In the genomic region with DNA sequence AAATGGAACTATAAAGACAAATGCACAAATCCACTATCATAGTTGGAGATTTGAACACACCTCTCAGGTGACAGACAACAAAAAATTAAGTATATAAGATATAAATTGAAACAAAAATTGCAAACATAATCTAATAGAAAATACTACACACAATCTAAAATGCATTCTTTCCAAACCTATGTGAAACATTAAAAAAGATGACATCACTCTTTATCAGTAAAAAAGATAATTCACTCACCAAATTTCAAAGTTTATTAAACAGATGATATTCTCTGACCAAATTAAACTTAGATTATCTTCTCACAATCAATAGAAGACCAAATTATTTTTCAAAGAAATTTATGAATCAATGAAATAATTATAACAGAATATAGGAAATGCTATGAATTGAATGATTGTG, we compare ENCODE assay signal across 28 cellular contexts.
"Had no signal": no experiment of that assay in that cellular context is flagged by ENCODE, and none has a peak within 500 bp of the region (broad histone marks: within the 10 kb centered on the region; RNA-seq: fewer than 3 reads in every experiment).

No MANE protein-coding gene starts in this region.

- H3K36me3 ChIP-seq: esophagus muscularis mucosa, gastroesophageal sphincter, left ventricle myocardium inferior, lower lobe of right lung, ovary, upper lobe of right lung, vagina had no signal

- H3K27me3 Mint-ChIP-seq: dendritic cell treated with granulocyte-macrophage colony-stimulating factor and Interleukin-4, amounts not matched to agents 40 ng/mL and 50 ng/mL, for 4 days; effector memory CD8-positive, alpha-beta T cell; memory B cell; natural killer cell treated with Interleukin-12 subunit alpha and Interleukin-12 subunit beta and Interleukin-15 and Interleukin-18, amount 100 ng/mL, for 72 hours; progenitor cell of endocrine pancreas; stimulated activated memory B cell treated with anti-CD40 and anti-IgM and Interleukin-4, amounts not matched to agents 10 μg/mL and 1 μg/mL and 100 μg/mL, for 72 hours; stimulated activated naive CD8-positive, alpha-beta T cell treated with anti-CD3 and anti-CD28 coated beads, Interleukin-15, Interleukin-2, amounts not matched to agents 100 ng/mL and 50 ng/mL, for 24 hours had no signal

- H3K27me3 ChIP-seq: esophagus muscularis mucosa, gastroesophageal sphincter, neural progenitor cell, ovary, spleen, tibial nerve, upper lobe of right lung, vagina had no signal

- H3K4me3 ChIP-seq: esophagus muscularis mucosa, gastroesophageal sphincter, left ventricle myocardium inferior, lower lobe of right lung, neural progenitor cell, ovary, spleen, tibial nerve, upper lobe of right lung, vagina had no signal

- H3K9me3 ChIP-seq: esophagus muscularis mucosa, gastroesophageal sphincter, left ventricle myocardium inferior, lower lobe of right lung, ovary, spleen, tibial nerve, upper lobe of right lung, vagina had no signal

- H3K9ac ChIP-seq: neural progenitor cell had no signal

- H3K4me3 Mint-ChIP-seq: dendritic cell treated with granulocyte-macrophage colony-stimulating factor and Interleukin-4, amounts not matched to agents 40 ng/mL and 50 ng/mL, for 4 days; effector memory CD8-positive, alpha-beta T cell; memory B cell; mesothelial cell of epicardium; neural progenitor cell; stimulated activated memory B cell treated with anti-CD40 and anti-IgM and Interleukin-4, amounts not matched to agents 10 μg/mL and 1 μg/mL and 100 μg/mL, for 72 hours; stimulated activated naive CD8-positive, alpha-beta T cell treated with anti-CD3 and anti-CD28 coated beads, Interleukin-15, Interleukin-2, amounts not matched to agents 100 ng/mL and 50 ng/mL, for 24 hours had no signal

- H3K36me3 Mint-ChIP-seq: immature natural killer cell; memory B cell; stimulated activated memory B cell treated with anti-CD40 and anti-IgM and Interleukin-4, amounts not matched to agents 10 μg/mL and 1 μg/mL and 100 μg/mL, for 72 hours had no signal

- H3K4me2 ChIP-seq: neural progenitor cell had no signal

- H3K27ac ChIP-seq: epithelial cell of prostate, esophagus muscularis mucosa, gastroesophageal sphincter, left ventricle myocardium inferior, lower lobe of right lung, neural progenitor cell, ovary, spleen, tibial nerve, upper lobe of right lung, vagina had no signal

- H3K9me3 Mint-ChIP-seq: dendritic cell treated with granulocyte-macrophage colony-stimulating factor and Interleukin-4, amounts not matched to agents 40 ng/mL and 50 ng/mL, for 4 days; effector memory CD8-positive, alpha-beta T cell; immature natural killer cell; memory B cell; mesothelial cell of epicardium; natural killer cell treated with Interleukin-12 subunit alpha and Interleukin-12 subunit beta and Interleukin-15 and Interleukin-18, amount 100 ng/mL, for 72 hours; neural progenitor cell; stimulated activated memory B cell treated with anti-CD40 and anti-IgM and Interleukin-4, amounts not matched to agents 10 μg/mL and 1 μg/mL and 100 μg/mL, for 72 hours; stimulated activated naive CD8-positive, alpha-beta T cell treated with anti-CD3 and anti-CD28 coated beads, Interleukin-15, Interleukin-2, amounts not matched to agents 100 ng/mL and 50 ng/mL, for 24 hours had no signal

- FAIRE-seq: keratinocyte had no signal

- H3K27ac Mint-ChIP-seq: dendritic cell treated with granulocyte-macrophage colony-stimulating factor and Interleukin-4, amounts not matched to agents 40 ng/mL and 50 ng/mL, for 4 days; memory B cell; mesothelial cell of epicardium; natural killer cell treated with Interleukin-12 subunit alpha and Interleukin-12 subunit beta and Interleukin-15 and Interleukin-18, amount 100 ng/mL, for 72 hours; neural progenitor cell; progenitor cell of endocrine pancreas; stimulated activated memory B cell treated with anti-CD40 and anti-IgM and Interleukin-4, amounts not matched to agents 10 μg/mL and 1 μg/mL and 100 μg/mL, for 72 hours; stimulated activated naive CD8-positive, alpha-beta T cell treated with anti-CD3 and anti-CD28 coated beads, Interleukin-15, Interleukin-2, amounts not matched to agents 100 ng/mL and 50 ng/mL, for 24 hours had no signal

- DNase-seq: effector memory CD8-positive, alpha-beta T cell; glutamatergic neuron; immature natural killer cell; left cardiac atrium; left ventricle myocardium inferior; lower lobe of right lung; nucleus accumbens; ovary; right cardiac atrium; spleen; stimulated activated CD4-positive, alpha-beta T cell treated with anti-CD3 and anti-CD28 coated beads, Interleukin-15, amount 100 ng/mL, for 24 hours; stimulated activated CD4-positive, alpha-beta T cell treated with anti-CD3 and anti-CD28 coated beads, Interleukin-1b, Interleukin-23, amount 100 ng/mL, for 48 hours; stimulated activated CD4-positive, alpha-beta T cell treated with anti-CD3 and anti-CD28 coated beads, Interleukin-4, amount 100 ng/mL, for 24 hours; upper lobe of right lung had no signal

- ATAC-seq: effector memory CD8-positive, alpha-beta T cell; gastroesophageal sphincter; left cardiac atrium; lower lobe of right lung; natural killer cell treated with Interleukin-12 subunit alpha and Interleukin-12 subunit beta and Interleukin-15 and Interleukin-18, amount 100 ng/mL, for 72 hours; right cardiac atrium; stimulated activated memory B cell treated with anti-CD40 and anti-IgM and Interleukin-4, amounts not matched to agents 10 μg/mL and 1 μg/mL and 100 μg/mL, for 72 hours; upper lobe of right lung had no signal

- H2AFZ ChIP-seq: neural progenitor cell had no signal
